Comparison of ENCODE assay signal across 8 cellular contexts in the genomic region with DNA sequence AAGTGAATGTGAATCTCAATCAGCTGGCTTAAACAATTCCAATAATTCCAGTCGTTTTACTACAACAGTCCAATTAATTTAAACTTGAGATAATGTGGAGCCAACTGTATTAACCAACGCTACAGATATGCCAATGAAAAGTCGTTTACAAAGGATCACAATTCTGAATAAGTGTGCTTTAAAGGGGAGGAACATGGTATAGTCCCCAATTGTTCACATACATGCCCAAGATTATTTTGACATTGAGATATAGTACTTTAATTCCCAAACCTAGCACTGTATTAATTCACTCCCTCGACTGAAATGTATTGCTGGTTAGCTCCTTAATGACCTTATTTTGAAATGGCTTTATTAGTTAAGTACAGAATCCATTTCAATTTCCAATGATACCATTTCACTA. TPM values are rescaled to one million over a fixed set of nuclear protein-coding genes. Genes with fewer than 3 reads are reported as not detected.
DNase-seq lines count a peak whose midpoint lies in the region; ATAC-seq and TF ChIP-seq lines count a peak whose summit lies in the region.

No MANE protein-coding gene starts in this region.

- peaks cover 53% of the 10 kb centered on the region for H3K36me3 Mint-ChIP-seq in activated T-cell treated with anti-CD3 and anti-CD28 coated beads, Interleukin-2, amount 50 U/mL, for 24 hours (ENCODE audit: low read depth)

- H3K9me3 Mint-ChIP-seq in activated T-cell treated with anti-CD3 and anti-CD28 coated beads, Interleukin-2, amount 50 U/mL, for 24 hours = no peaks in the 10 kb centered on the region

- TF ChIP-seq CTCF in left lung (IDR thresholded peaks at IDR 0.05) (no peak), thyroid gland (IDR thresholded peaks at IDR 0.05) (no peak)

- peak overlapping the region; percentile 97 for H3K9ac ChIP-seq in adipocyte (ENCODE audit: low read length)

- no peak for TF ChIP-seq POLR2A in thyroid gland (IDR thresholded peaks at IDR 0.05)

- H3K27me3 ChIP-seq in adipocyte (replicated peaks; ENCODE audit: control insufficient read depth, insufficient read depth, low read length) (no peaks in the 10 kb centered on the region), left lung (no peaks in the 10 kb centered on the region), thyroid gland (no peaks in the 10 kb centered on the region)

- H3K9me3 ChIP-seq in adipocyte (ENCODE audit: control insufficient read depth, low read length) (no peaks in the 10 kb centered on the region), left lung (no peaks in the 10 kb centered on the region), thyroid gland (no peaks in the 10 kb centered on the region)

- 5 to 11% methylated on average over 4 of the region's 4 CpGs for WGBS in thyroid gland, 2 donors

- no peak for DNase-seq in activated T-cell treated with anti-CD3 and anti-CD28 coated beads, Interleukin-2, amount 50 U/mL, for 24 hours
- no peak for DNase-seq in activated T-cell treated with anti-CD3 and anti-CD28 coated beads, Interleukin-2, amount 50 U/mL, for 1 hour
- no peak for DNase-seq in adipocyte (ENCODE audit: low read depth)
- no peak for DNase-seq in left lung
- no peak for DNase-seq in thyroid gland
- no peak for DNase-seq in DMS114 treated with DMSO at 0.1 percent for 48 hours (lab: John Stamatoyannopoulos, UW; ENCODE audit: unreplicated experiment)
- DNase-seq in DMS53 (lab: John Stamatoyannopoulos, UW) = no peak

- peak overlapping the region; percentile 94 for H3K27ac Mint-ChIP-seq in activated T-cell treated with anti-CD3 and anti-CD28 coated beads, Interleukin-2, amount 50 U/mL, for 24 hours

- H3K4me3 Mint-ChIP-seq in activated T-cell treated with anti-CD3 and anti-CD28 coated beads, Interleukin-2, amount 50 U/mL, for 24 hours = peak overlapping the region; percentile 90

- no peaks in the 10 kb centered on the region for H3K36me3 ChIP-seq in adipocyte (ENCODE audit: control insufficient read depth, insufficient read depth, low read length, severe bottlenecking)
- H3K36me3 ChIP-seq in left lung = no peaks in the 10 kb centered on the region
- H3K36me3 ChIP-seq in thyroid gland = no peaks in the 10 kb centered on the region

- H3K4me1 Mint-ChIP-seq in activated T-cell treated with anti-CD3 and anti-CD28 coated beads, Interleukin-2, amount 50 U/mL, for 24 hours (ENCODE audit: low read depth) = peaks cover 52% of the 10 kb centered on the region

- H3K27ac ChIP-seq in left lung = peak overlapping the region; percentile 98 to 100
- H3K27ac ChIP-seq in thyroid gland = peak overlapping the region in 1 of 3 donors; percentile 99

- H3K4me1 ChIP-seq in adipocyte (ENCODE audit: control insufficient read depth, insufficient read depth, low read length) (peaks cover 29% of the 10 kb centered on the region), left lung (peaks cover 24 to 55% of the 10 kb centered on the region in 2 donors), thyroid gland (peaks cover 15 to 17% of the 10 kb centered on the region in 2 donors)

- intact Hi-C loops in left lung (cut with DNase I) = no loop called here
- intact Hi-C loops in thyroid gland (cut with DNase I) = no loop called here

- H3K27me3 Mint-ChIP-seq in activated T-cell treated with anti-CD3 and anti-CD28 coated beads, Interleukin-2, amount 50 U/mL, for 24 hours = no peaks in the 10 kb centered on the region

- H3K4me3 ChIP-seq in adipocyte (ENCODE audit: low read length) (peak overlapping the region; percentile 98), left lung (peak overlapping the region; percentile 90 to 92), thyroid gland (replicated peaks in 1 of 3) (peak overlapping the region in 2 of 3 donors; percentile 98 to 99)

- no peak for ATAC-seq in left lung
- ATAC-seq in GM19452 (IDR thresholded peaks at IDR 0.05; ENCODE audit: unreplicated experiment) = no peak

RNA-seq across cellular contexts. Expression of a gene that starts 2.5 kb away (rescaled TPM):
- total RNA-seq in left lung = 10 to 100 TPM; 43.6 to 57.8 TPM
- 10 to 100 TPM; 20.1 to 24.0 (median 21.9) TPM for total RNA-seq in thyroid gland
